In genomic region chr13:30341815-30342570, GRCh38 we compare ENCODE assay signal across 7 cellular contexts. TPM values are rescaled to one million over a fixed set of nuclear protein-coding genes. Genes with fewer than 3 reads are reported as not detected.
DNase-seq lines count a peak whose midpoint lies in the region; ATAC-seq and TF ChIP-seq lines count a peak whose summit lies in the region.

No MANE protein-coding gene starts in this region.

- no peaks in the 10 kb centered on the region for H3K27me3 ChIP-seq in mammary epithelial cell (ENCODE audit: insufficient read depth, low read length)
- no peaks in the 10 kb centered on the region for H3K27me3 ChIP-seq in thyroid gland

- in situ Hi-C loops in mammary epithelial cell (cut with MboI; ENCODE audit: low sequenced_read_pairs in 2 of 2) = no loop called here

- peak overlapping the region; percentile 55 for H2AFZ ChIP-seq in mammary epithelial cell (ENCODE audit: low read depth, low read length)

- WGBS in mammary epithelial cell (ENCODE audit: low coverage, missing lambda C conversion rate) = 4% methylated on average over 9 of the region's 9 CpGs
- WGBS in thyroid gland, 2 donors = 24 to 37% methylated on average over 9 of the region's 9 CpGs

- no peaks in the 10 kb centered on the region for H3K9me3 Mint-ChIP-seq in activated T-cell treated with anti-CD3 and anti-CD28 coated beads, Interleukin-2, amount 50 U/mL, for 4 hours
- H3K9me3 Mint-ChIP-seq in CD14-positive monocyte = peaks cover 0 to 1% (median 0%) of the 10 kb centered on the region in 7 donors

- no peaks in the 10 kb centered on the region for H4K20me1 ChIP-seq in mammary epithelial cell (ENCODE audit: insufficient read depth, low read length)

- peak; percentile 89 for DNase-seq in mammary epithelial cell
- peak; percentile 70 to 75 for DNase-seq in left colon
- peak; percentile 92 to 94 for DNase-seq in thyroid gland
- DNase-seq in SIG-M5 treated with dmso at 0.1 percent for 504 hours (lab: John Stamatoyannopoulos, UW; ENCODE audit: unreplicated experiment) = no peak
- no peak for DNase-seq in activated T-cell treated with anti-CD3 and anti-CD28 coated beads, Interleukin-2, amount 50 U/mL, for 4 hours
- no peak for DNase-seq in CD14-positive monocyte (ENCODE audit: low spot score)

- H3K9ac ChIP-seq in mammary epithelial cell (ENCODE audit: insufficient read depth, low read length) = peak overlapping the region; percentile 38

- peak overlapping the region; percentile 64 for H3K4me2 ChIP-seq in mammary epithelial cell (ENCODE audit: insufficient read depth, low read depth, low read length)

- H3K36me3 ChIP-seq in mammary epithelial cell (ENCODE audit: insufficient read depth, low read length) = no peaks in the 10 kb centered on the region
- no peaks in the 10 kb centered on the region for H3K36me3 ChIP-seq in thyroid gland

- ATAC-seq in left colon = peak; percentile 84
- ATAC-seq in activated T-cell treated with anti-CD3 and anti-CD28 coated beads, Interleukin-2, amount 50 U/mL, for 4 hours = no peak

- no peaks in the 10 kb centered on the region for H3K9me3 ChIP-seq in mammary epithelial cell (replicated peaks; ENCODE audit: insufficient read depth, low read length)
- H3K9me3 ChIP-seq in thyroid gland = no peaks in the 10 kb centered on the region

- H3K4me3 Mint-ChIP-seq in activated T-cell treated with anti-CD3 and anti-CD28 coated beads, Interleukin-2, amount 50 U/mL, for 4 hours = no peak overlapping the region
- no peak overlapping the region for H3K4me3 Mint-ChIP-seq in CD14-positive monocyte

- CTCF ChIA-PET in mammary epithelial cell (lab: Charles Lee; ENCODE audit: low non-redundant PET) = interaction anchor here (0.5 to 0.6 kb wide), 2 partner anchors 53 to 377 kb away, joined by 3 read pairs; no protein-coding TSS in a partner anchor

- intact Hi-C loops in mammary epithelial cell (cut with micrococcal nuclease) (loop anchor here (1.0 to 5.0 kb wide), 3 partner anchors 35 to 120 kb away; partner anchors contain the start of gene KATNAL1), left colon (cut with DNase I, micrococcal nuclease) (no loop called here), thyroid gland (cut with DNase I) (no loop called here), CD14-positive monocyte (cut with micrococcal nuclease) (no loop called here)

- H3K36me3 Mint-ChIP-seq in activated T-cell treated with anti-CD3 and anti-CD28 coated beads, Interleukin-2, amount 50 U/mL, for 4 hours (ENCODE audit: insufficient read depth) = peaks cover 10% of the 10 kb centered on the region
- H3K36me3 Mint-ChIP-seq in CD14-positive monocyte = no peaks in the 10 kb centered on the region

- H3K27ac ChIP-seq in mammary epithelial cell (ENCODE audit: insufficient read depth, low read depth, low read length) (peak overlapping the region; percentile 61), thyroid gland (peak overlapping the region in 2 of 3 donors; percentile 37 to 41)

- peaks cover 30% of the 10 kb centered on the region for H3K4me1 Mint-ChIP-seq in activated T-cell treated with anti-CD3 and anti-CD28 coated beads, Interleukin-2, amount 50 U/mL, for 4 hours (ENCODE audit: low read depth)
- peaks cover 23% of the 10 kb centered on the region for H3K4me1 Mint-ChIP-seq in CD14-positive monocyte

- H3K27me3 Mint-ChIP-seq in activated T-cell treated with anti-CD3 and anti-CD28 coated beads, Interleukin-2, amount 50 U/mL, for 4 hours (ENCODE audit: low read depth) = no peaks in the 10 kb centered on the region
- peaks cover 0 to 5% (median 2%) of the 10 kb centered on the region in 3 donors for H3K27me3 Mint-ChIP-seq in CD14-positive monocyte (ENCODE audit: low read depth in 3 of 3)

- TF ChIP-seq RAD21 in Ishikawa (IDR thresholded peaks at IDR 0.05; ENCODE audit: low read depth) = no peak

- TF ChIP-seq EP300 in Ishikawa (IDR thresholded peaks at IDR 0.05; ENCODE audit: borderline replicate concordance) = no peak

- no peak overlapping the region for H3K4me3 ChIP-seq in mammary epithelial cell (replicated peaks in 1 of 3; ENCODE audit: insufficient read depth in 1 of 3, low read depth in 2 of 3, low read length in 3 of 3)
- no peak overlapping the region for H3K4me3 ChIP-seq in thyroid gland (replicated peaks in 1 of 3)

- H3K79me2 ChIP-seq in mammary epithelial cell (ENCODE audit: insufficient read depth, low read length) = no peaks in the 10 kb centered on the region

- TF ChIP-seq CTCF in mammary epithelial cell (conservative IDR thresholded peaks at IDR 0.05 in 1 of 2, IDR thresholded peaks at IDR 0.05 in 1 of 2; ENCODE audit: extremely low read depth in 1 of 2, insufficient read depth in 1 of 2, low read depth in 1 of 2, low read length in 2 of 2) = no peak
- no peak for TF ChIP-seq CTCF in thyroid gland (IDR thresholded peaks at IDR 0.05)
- TF ChIP-seq CTCF in CD14-positive monocyte (IDR thresholded peaks at IDR 0.05) = no peak

- H3K27ac Mint-ChIP-seq in CD14-positive monocyte = no peak overlapping the region

- dilution Hi-C loops in mammary epithelial cell (cut with HindIII; ENCODE audit: low sequenced_read_pairs) = loop anchor here (5.0 kb wide), 1 partner anchor 95 kb away; no protein-coding TSS in a partner anchor

- H3K4me1 ChIP-seq in mammary epithelial cell (ENCODE audit: insufficient read depth, low read length) = peaks cover 48% of the 10 kb centered on the region
- peaks cover 19 to 28% of the 10 kb centered on the region in 2 donors for H3K4me1 ChIP-seq in thyroid gland

- BruUV-seq in mammary epithelial cell (replicated peaks; lab: Mats Ljungman, UMichigan) = no TSS peak

- TF ChIP-seq POLR2A in thyroid gland (IDR thresholded peaks at IDR 0.05) = no peak

TF ChIP-seq in Ishikawa, 13 proteins besides CTCF, POLR2A, EP300 and RAD21:
- TF ChIP-seq NFIC (IDR thresholded peaks at IDR 0.05) (peak; percentile 67), CREB1 (IDR thresholded peaks at IDR 0.05; ENCODE audit: low read depth) (no peak), FOXM1 (IDR thresholded peaks at IDR 0.05; ENCODE audit: borderline replicate concordance, low read depth) (no peak)
- TF ChIP-seq, protein P1, sequence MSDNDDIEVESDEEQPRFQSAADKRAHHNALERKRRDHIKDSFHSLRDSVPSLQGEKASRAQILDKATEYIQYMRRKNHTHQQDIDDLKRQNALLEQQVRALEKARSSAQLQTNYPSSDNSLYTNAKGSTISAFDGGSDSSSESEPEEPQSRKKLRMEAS (IDR thresholded peaks at IDR 0.05) = 0 out of 2 replicates have a peak, but pooled peaks have one; percentile 17

RNA-seq across cellular contexts. Expression of gene KATNAL1, which starts 34.6 kb away (rescaled TPM):
- total RNA-seq in mammary epithelial cell = 10 to 100 TPM; 21.7 to 23.0 TPM
- polyA plus RNA-seq in mammary epithelial cell = 8.7 TPM
- polyA minus RNA-seq in mammary epithelial cell = 5.0 TPM
- 1 to 10 TPM; 3.3 to 9.4 TPM for total RNA-seq in left colon
- 10 to 100 TPM in 1 of 4 donors, 1 to 10 TPM in 3; 8.0 to 25.7 (median 9.5) TPM for total RNA-seq in thyroid gland
- 1 to 10 TPM; 3.3 to 5.2 (median 4.0) TPM for total RNA-seq in activated T-cell treated with anti-CD3 and anti-CD28 coated beads, Interleukin-2, amount 50 U/mL, for 4 hours
- 1 to 10 TPM; 1.0 to 1.2 TPM for polyA plus RNA-seq in CD14-positive monocyte

Comparison
In these comparisons a context has a peak if more than half of its experiments do, and no peak if none do; other contexts are left out.
1. DNase-seq: peak in mammary epithelial cell (single experiment), left colon (2 of 2) and thyroid gland (2 of 2); none in SIG-M5 treated with dmso at 0.1 percent for 504 hours (single experiment), activated T-cell treated with anti-CD3 and anti-CD28 coated beads, Interleukin-2, amount 50 U/mL, for 4 hours (single experiment) and CD14-positive monocyte (single experiment).